Comparison of ENCODE assay signal across 8 cellular contexts in the genomic region with DNA sequence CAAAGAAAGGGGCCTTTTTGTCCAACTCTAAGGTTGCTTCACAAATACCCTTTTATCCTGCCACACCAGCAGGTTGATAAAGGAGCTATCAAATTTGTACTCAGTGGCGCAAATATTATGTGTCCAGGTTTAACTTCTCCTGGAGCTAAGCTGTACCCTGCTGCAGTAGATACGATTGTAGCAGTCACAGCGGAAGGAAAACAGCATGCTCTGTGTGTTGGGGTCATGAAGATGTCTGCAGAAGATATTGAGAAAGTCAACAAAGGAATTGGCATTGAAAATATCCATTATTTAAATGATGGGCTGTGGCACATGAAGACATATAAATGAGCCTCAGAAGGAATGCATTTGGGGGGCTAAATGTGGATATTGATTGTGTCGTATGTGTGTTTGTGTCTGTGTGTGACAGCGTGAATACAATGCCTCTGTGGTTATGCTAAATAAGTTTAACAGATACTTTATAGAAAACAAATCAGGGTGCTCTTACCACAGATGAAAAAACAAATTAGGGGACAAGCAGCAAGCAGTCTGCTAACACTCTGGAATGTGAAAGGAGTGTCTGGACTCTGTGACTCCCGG. TPM values are rescaled to one million over a fixed set of nuclear protein-coding genes. Genes with fewer than 3 reads are reported as not detected.
DNase-seq lines count a peak whose midpoint lies in the region; TF ChIP-seq lines count a peak whose summit lies in the region.

No MANE protein-coding gene starts in this region.

- H3K9me3 ChIP-seq in iPS-15b (ENCODE audit: control insufficient read depth, insufficient read depth, low read length) (no peaks in the 10 kb centered on the region), spleen (no peaks in the 10 kb centered on the region)

- 0 out of 2 replicates have a peak, but pooled peaks cover 3% of the 10 kb centered on the region for H3K9me3 Mint-ChIP-seq in HFFc6
- H3K9me3 Mint-ChIP-seq in activated T-helper 1 cell treated with anti-CD3 and anti-CD28 coated beads, Interleukin-12 subunit alpha, Interleukin-12 subunit beta, Interleukin-2, Interleukin-4 antibody, amounts not matched to agents 30 ng/mL and 10 ng/mL and 1 ng/mL, durations not matched to agents 14 hours and 24 hours and 36 hours: no peaks in the 10 kb centered on the region

- DNase-seq in HFFc6 (no peak), spleen (no peak), inferior parietal cortex (ENCODE audit: extremely low spot score) (no peak), NCI-H345 (lab: John Stamatoyannopoulos, UW) (no peak)
- DNase-seq in activated T-helper 1 cell treated with anti-CD3 and anti-CD28 coated beads, Interleukin-12 subunit alpha, Interleukin-12 subunit beta, Interleukin-2, Interleukin-4 antibody, amounts not matched to agents 30 ng/mL and 10 ng/mL and 1 ng/mL, durations not matched to agents 14 hours and 24 hours and 36 hours (ENCODE audit: low spot score): no peak
- no peak for DNase-seq in stimulated activated naive CD4-positive, alpha-beta T cell (lab: John Stamatoyannopoulos, UW)
- no peak for DNase-seq in stimulated activated CD4-positive, alpha-beta T cell treated with anti-CD3 and anti-CD28 coated beads, Interleukin-12 subunit alpha, Interleukin-12 subunit beta, amount 100 ng/mL, for 4 hours

- peak overlapping the region; percentile 89 for H3K9ac ChIP-seq in iPS-15b (ENCODE audit: low read depth, low read length)

- TF ChIP-seq CTCF in HFFc6 (IDR thresholded peaks at IDR 0.05): no peak
- no peak for TF ChIP-seq CTCF in spleen (IDR thresholded peaks at IDR 0.05 in 8 of 11, conservative IDR thresholded peaks at IDR 0.05 in 3 of 11)

- peaks cover 14% of the 10 kb centered on the region for H3K27me3 Mint-ChIP-seq in HFFc6 (ENCODE audit: insufficient read depth)
- H3K27me3 Mint-ChIP-seq in activated T-helper 1 cell treated with anti-CD3 and anti-CD28 coated beads, Interleukin-12 subunit alpha, Interleukin-12 subunit beta, Interleukin-2, Interleukin-4 antibody, amounts not matched to agents 30 ng/mL and 10 ng/mL and 1 ng/mL, durations not matched to agents 14 hours and 24 hours and 36 hours (ENCODE audit: insufficient read depth): no peaks in the 10 kb centered on the region

- intact Hi-C loops in activated T-helper 1 cell treated with anti-CD3 and anti-CD28 coated beads, Interleukin-12 subunit alpha, Interleukin-12 subunit beta, Interleukin-2, Interleukin-4 antibody, amounts not matched to agents 30 ng/mL and 10 ng/mL and 1 ng/mL, durations not matched to agents 14 hours and 24 hours and 36 hours (cut with micrococcal nuclease): loop anchor here (2.0 kb wide), 2 partner anchors 25 to 33 kb away; partner anchors contain the start of gene HM13
- intact Hi-C loops in spleen (cut with DNase I; ENCODE audit: low total_unique reads): no loop called here

- H3K27ac Mint-ChIP-seq in HFFc6: peak overlapping the region; percentile 99
- H3K27ac Mint-ChIP-seq in activated T-helper 1 cell treated with anti-CD3 and anti-CD28 coated beads, Interleukin-12 subunit alpha, Interleukin-12 subunit beta, Interleukin-2, Interleukin-4 antibody, amounts not matched to agents 30 ng/mL and 10 ng/mL and 1 ng/mL, durations not matched to agents 14 hours and 24 hours and 36 hours: peak overlapping the region; percentile 97

- H3K27ac ChIP-seq in spleen: peak overlapping the region in 7 of 8 donors; percentile 78 to 94 (median 86)

- H3K36me3 ChIP-seq in iPS-15b (ENCODE audit: control insufficient read depth, insufficient read depth, low read length) (peaks cover 37% of the 10 kb centered on the region), spleen (peaks cover 0 to 100% (median 54%) of the 10 kb centered on the region in 6 donors)

- peak overlapping the region; percentile 90 for H3K4me3 ChIP-seq in iPS-15b (ENCODE audit: low read depth, low read length)
- H3K4me3 ChIP-seq in spleen: peak overlapping the region; percentile 31 to 71 (median 41)

- H3K27me3 ChIP-seq in iPS-15b (ENCODE audit: control insufficient read depth, insufficient read depth, low read length) (no peaks in the 10 kb centered on the region), spleen (replicated peaks in 1 of 7) (no peaks in the 10 kb centered on the region)

- H3K4me1 ChIP-seq in iPS-15b (ENCODE audit: control insufficient read depth, insufficient read depth, low read length) (no peaks in the 10 kb centered on the region), spleen (peaks cover 0 to 51% (median 21%) of the 10 kb centered on the region in 6 donors)

- H3K4me1 Mint-ChIP-seq in HFFc6 (ENCODE audit: low read depth): peaks cover 74% of the 10 kb centered on the region
- H3K4me1 Mint-ChIP-seq in activated T-helper 1 cell treated with anti-CD3 and anti-CD28 coated beads, Interleukin-12 subunit alpha, Interleukin-12 subunit beta, Interleukin-2, Interleukin-4 antibody, amounts not matched to agents 30 ng/mL and 10 ng/mL and 1 ng/mL, durations not matched to agents 14 hours and 24 hours and 36 hours (ENCODE audit: low read depth): peaks cover 9% of the 10 kb centered on the region

- TF ChIP-seq POLR2A in spleen (IDR thresholded peaks at IDR 0.05): no peak

- H3K4me3 Mint-ChIP-seq in HFFc6: peak overlapping the region; percentile 91
- H3K4me3 Mint-ChIP-seq in activated T-helper 1 cell treated with anti-CD3 and anti-CD28 coated beads, Interleukin-12 subunit alpha, Interleukin-12 subunit beta, Interleukin-2, Interleukin-4 antibody, amounts not matched to agents 30 ng/mL and 10 ng/mL and 1 ng/mL, durations not matched to agents 14 hours and 24 hours and 36 hours: peak overlapping the region; percentile 96

- 48 to 68% (median 52%) methylated on average over 6 of the region's 6 CpGs for WGBS in spleen, 5 donors

- peaks cover 64% of the 10 kb centered on the region for H3K36me3 Mint-ChIP-seq in HFFc6 (ENCODE audit: low read depth)
- peaks cover 59% of the 10 kb centered on the region for H3K36me3 Mint-ChIP-seq in activated T-helper 1 cell treated with anti-CD3 and anti-CD28 coated beads, Interleukin-12 subunit alpha, Interleukin-12 subunit beta, Interleukin-2, Interleukin-4 antibody, amounts not matched to agents 30 ng/mL and 10 ng/mL and 1 ng/mL, durations not matched to agents 14 hours and 24 hours and 36 hours (ENCODE audit: low read depth)

RNA-seq across cellular contexts. Expression of gene HM13, which starts 33.6 kb away (rescaled TPM):
- total RNA-seq in HFFc6 (2021; fragmentation: NEBNext Ultra II Directional; extraction: Animal tissue kit (Norgen Biotek cat#: 25700)): 100 to 1,000 TPM; 265 to 332 (median 284) TPM
- total RNA-seq in activated T-helper 1 cell treated with anti-CD3 and anti-CD28 coated beads, Interleukin-12 subunit alpha, Interleukin-12 subunit beta, Interleukin-2, Interleukin-4 antibody, amounts not matched to agents 30 ng/mL and 10 ng/mL and 1 ng/mL, durations not matched to agents 14 hours and 24 hours and 36 hours: 215 and 228 TPM in 2 replicates
- 100 to 1,000 TPM in 5 of 7 donors, 10 to 100 TPM in 2; 66.7 to 122 (median 104) TPM for total RNA-seq in spleen
- 100 to 1,000 TPM in 1 of 3 donors, 10 to 100 TPM in 2; 62.1 to 105 (median 67.6) TPM for polyA plus RNA-seq in spleen

RNA-seq across cellular contexts. Expression of gene ID1, which starts 57.3 kb away (rescaled TPM):
- 100 to 1,000 TPM; 397 to 487 (median 452) TPM for total RNA-seq in HFFc6 (2021; fragmentation: NEBNext Ultra II Directional; extraction: Animal tissue kit (Norgen Biotek cat#: 25700))
- 3.4 and 4.0 TPM in 2 replicates for total RNA-seq in activated T-helper 1 cell treated with anti-CD3 and anti-CD28 coated beads, Interleukin-12 subunit alpha, Interleukin-12 subunit beta, Interleukin-2, Interleukin-4 antibody, amounts not matched to agents 30 ng/mL and 10 ng/mL and 1 ng/mL, durations not matched to agents 14 hours and 24 hours and 36 hours
- 100 to 1,000 TPM in 5 of 7 donors, 10 to 100 TPM in 2; 77.1 to 222 (median 124) TPM for total RNA-seq in spleen
- polyA plus RNA-seq in spleen: 100 to 1,000 TPM in 2 of 3 donors, 10 to 100 TPM in 1; 47.6 to 131 (median 122) TPM

Comparison
In these comparisons a context has a peak if more than half of its experiments do, and no peak if none do; other contexts are left out.
1. RNA of gene ID1, which starts 57.3 kb away (total RNA-seq): 397 to 487 TPM in HFFc6 and 77.1 to 222 TPM in spleen; 3.4 to 4.0 TPM in activated T-helper 1 cell treated with anti-CD3 and anti-CD28 coated beads, Interleukin-12 subunit alpha, Interleukin-12 subunit beta, Interleukin-2, Interleukin-4 antibody, amounts not matched to agents 30 ng/mL and 10 ng/mL and 1 ng/mL, durations not matched to agents 14 hours and 24 hours and 36 hours; every median in the first group is over 10 times any median in the second.